In the genomic region with DNA sequence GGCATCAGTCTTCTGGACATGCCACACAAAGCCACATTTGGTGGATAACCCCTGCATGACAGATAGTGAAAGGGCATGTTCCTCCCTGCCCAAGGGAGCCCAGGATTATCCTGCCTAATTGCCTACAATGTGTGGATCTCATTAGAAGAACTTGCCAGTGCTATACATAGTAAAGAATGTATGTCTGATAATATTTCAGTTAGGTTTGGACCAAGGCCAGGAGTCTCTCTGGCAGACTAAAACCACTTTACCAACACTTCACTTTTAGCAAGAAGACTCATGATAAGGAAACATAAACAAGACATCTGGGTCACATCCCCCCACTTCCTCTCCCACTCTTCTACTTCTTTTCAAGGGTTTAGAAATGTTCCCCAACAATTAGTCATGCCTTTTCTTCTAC, we compare ENCODE assay signal across 9 cellular contexts.
A peak's percentile ranks its signal among the peaks of the same experiment; 100 is the strongest.
DNase-seq lines count a peak whose midpoint lies in the region; ATAC-seq and TF ChIP-seq lines count a peak whose summit lies in the region.
"Had no signal": no experiment of that assay in that cellular context is flagged by ENCODE, and none has a peak within 500 bp of the region (broad histone marks: within the 10 kb centered on the region; RNA-seq: fewer than 3 reads in every experiment).

No MANE protein-coding gene starts in this region.

- H3K36me3 ChIP-seq in SJCRH30: no peaks in the 10 kb centered on the region

- H3K27me3 ChIP-seq in SJCRH30 (no peaks in the 10 kb centered on the region), foreskin keratinocyte (no peaks in the 10 kb centered on the region)

- peak; percentile 55 for DNase-seq in DMS 273 (lab: John Stamatoyannopoulos, UW; ENCODE audit: unreplicated experiment)
- peak; percentile 56 for DNase-seq in KBM-7
- DNase-seq in SJCRH30: peak; percentile 50 to 77
- peak; percentile 64 to 72 for DNase-seq in foreskin keratinocyte
- no peak for DNase-seq in activated CD4-positive, alpha-beta T cell treated with anti-CD3 and anti-CD28 coated beads for 48 hours
- DNase-seq in HuH-7 (ENCODE audit: low spot score): no peak
- DNase-seq in AG08395 (ENCODE audit: low spot score): no peak
- DNase-seq: NCI-H69 had no signal

- no peak for TF ChIP-seq CTCF in foreskin keratinocyte (conservative IDR thresholded peaks at IDR 0.05)

- H3K4me3 ChIP-seq in SJCRH30: no peak overlapping the region

- peaks cover 20% of the 10 kb centered on the region for H3K9me3 ChIP-seq in SJCRH30 (replicated peaks)

- H3K4me1 ChIP-seq in SJCRH30 (peaks cover 13% of the 10 kb centered on the region), foreskin keratinocyte (peaks cover 8% of the 10 kb centered on the region)

- in situ Hi-C loops in KBM-7 (cut with MboI; ENCODE audit: low pct_unique_long_range_greater_than_20kb, low sequenced_read_pairs): no loop called here

- ATAC-seq in foreskin keratinocyte: no peak
- ATAC-seq in HG03378 (IDR thresholded peaks at IDR 0.05; ENCODE audit: unreplicated experiment): no peak

- H3K27ac ChIP-seq in SJCRH30: no peak overlapping the region
- H3K27ac ChIP-seq in foreskin keratinocyte: no peak overlapping the region

Comparison
In these comparisons a context has a peak if more than half of its experiments do, and no peak if none do; other contexts are left out.
1. DNase-seq: peak in DMS 273 (single experiment), KBM-7 (single experiment), SJCRH30 (2 of 2) and foreskin keratinocyte (2 of 2); none in activated CD4-positive, alpha-beta T cell treated with anti-CD3 and anti-CD28 coated beads for 48 hours (single experiment), HuH-7 (single experiment) and AG08395 (single experiment).